ENCODE assay signal across 18 cellular contexts in the genomic region with DNA sequence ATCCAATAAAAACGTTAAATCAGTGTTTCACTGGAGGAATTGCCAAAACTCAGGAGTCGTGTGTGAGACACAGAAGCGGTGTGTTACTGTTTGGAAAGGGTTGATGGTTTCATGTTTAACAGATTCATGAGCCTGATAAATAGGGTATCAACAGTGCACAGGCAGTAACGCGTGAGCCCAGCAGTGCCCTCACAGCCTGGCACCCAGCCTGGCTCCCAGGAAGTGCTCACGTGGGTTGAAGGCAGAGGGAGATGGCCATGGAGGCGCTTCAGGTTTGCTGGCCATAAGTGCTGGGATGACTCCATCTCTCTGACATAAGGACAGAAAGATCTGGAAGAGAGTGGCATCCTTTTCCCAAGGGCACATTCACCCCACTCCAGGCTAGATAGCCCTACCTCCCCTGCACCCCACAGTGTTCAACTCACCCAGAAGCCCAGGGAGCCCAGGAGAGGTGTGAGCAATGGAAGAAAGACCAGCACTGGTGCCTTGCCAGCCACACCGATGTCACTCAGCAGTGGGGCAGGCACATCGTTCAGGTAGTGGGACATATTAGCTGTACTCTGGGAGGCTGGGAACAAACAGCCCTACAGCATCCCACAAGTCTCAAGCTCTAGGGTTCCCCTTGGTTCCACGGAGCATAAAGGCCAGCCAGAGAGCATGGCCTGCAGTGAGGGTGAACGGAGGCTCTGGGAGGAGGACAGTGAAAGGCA.
DNase-seq lines count a peak whose midpoint lies in the region; ATAC-seq and TF ChIP-seq lines count a peak whose summit lies in the region.
"Had no signal": no experiment of that assay in that cellular context is flagged by ENCODE, and none has a peak within 500 bp of the region (broad histone marks: within the 10 kb centered on the region; RNA-seq: fewer than 3 reads in every experiment).

No MANE protein-coding gene starts in this region.

- no peaks in the 10 kb centered on the region for H3K36me3 ChIP-seq in osteoblast (ENCODE audit: insufficient read depth, low read length)
- H3K36me3 ChIP-seq in adrenal gland (replicated peaks in 1 of 2) = no peaks in the 10 kb centered on the region
- H3K36me3 ChIP-seq: SJCRH30 had no signal

- 56 to 80% (median 73%) methylated on average over 9 to 11 of the region's 11 CpGs for WGBS in adrenal gland, 4 donors

- no peaks in the 10 kb centered on the region for H4K20me1 ChIP-seq in osteoblast (ENCODE audit: insufficient read depth, low read length)

- CTCF ChIA-PET in AG04450 (lab: Charles Lee) = interaction anchor here (1.0 kb wide), 2 partner anchors 38 to 172 kb away, joined by 3 to 4 read pairs; no protein-coding TSS in a partner anchor

- H3K27me3 ChIP-seq in AG04450 (ENCODE audit: control insufficient read depth, insufficient read depth, low read length) (peaks cover 2% of the 10 kb centered on the region), foreskin keratinocyte (no peaks in the 10 kb centered on the region), osteoblast (ENCODE audit: insufficient read depth, low read length) (no peaks in the 10 kb centered on the region), adrenal gland (no peaks in the 10 kb centered on the region)
- H3K27me3 ChIP-seq: SJCRH30 had no signal

- no peak overlapping the region for H2AFZ ChIP-seq in osteoblast (ENCODE audit: low read length)

- TF ChIP-seq POLR2A in adrenal gland (IDR thresholded peaks at IDR 0.05) = no peak

- no peaks in the 10 kb centered on the region for H3K79me2 ChIP-seq in osteoblast (ENCODE audit: insufficient read depth, low read length)

- H3K4me2 ChIP-seq in osteoblast (ENCODE audit: insufficient read depth, low read length) = no peak overlapping the region

- H3K4me1 ChIP-seq in foreskin keratinocyte (no peaks in the 10 kb centered on the region), osteoblast (ENCODE audit: insufficient read depth, low read length) (peaks cover 1% of the 10 kb centered on the region), adrenal gland (replicated peaks in 1 of 2) (peaks cover 0 to 5% of the 10 kb centered on the region in 2 donors)
- H3K4me1 ChIP-seq: SJCRH30 had no signal

- POLR2A ChIA-PET in AG04450 (lab: Yijun Ruan, JAX) = interaction anchor here (0.6 kb wide), 1 partner anchor 13 kb away, joined by 4 read pairs; no protein-coding TSS in a partner anchor

- peak; percentile 6 for ATAC-seq in foreskin keratinocyte
- ATAC-seq: Panc1 had no signal

- no peak for TF ChIP-seq CTCF in AG04450 (IDR thresholded peaks at IDR 0.05; ENCODE audit: low read depth, low read length)
- no peak for TF ChIP-seq CTCF in foreskin keratinocyte (conservative IDR thresholded peaks at IDR 0.05)
- no peak for TF ChIP-seq CTCF in osteoblast (IDR thresholded peaks at IDR 0.05; ENCODE audit: extremely low read depth, low read depth, low read length)
- no peak for TF ChIP-seq CTCF in adrenal gland (IDR thresholded peaks at IDR 0.05)

- DNase-seq in AG04450 (ENCODE audit: low read depth, low spot score) (no peak), NCI-H69 (lab: John Stamatoyannopoulos, UW) (peak; percentile 12), foreskin keratinocyte (no peak), osteoblast (ENCODE audit: insufficient read length, low spot score, missing footprints) (peak; percentile 31), KG1 (lab: John Stamatoyannopoulos, UW) (no peak), adrenal gland (no peak), NCI-H1048 (lab: John Stamatoyannopoulos, UW) (no peak)
- DNase-seq: CD4-positive, CD25-positive, alpha-beta regulatory T cell; EL; GF-D8; Karpas-422; NCI-H1417 treated with DMSO at 0.1 percent for 48 hours; NCI-H187; NCI-H2107; NCI-H446 treated with DMSO at 0.1 percent for 48 hours; NCI-H526 treated with DMSO at 0.1 percent for 48 hours; SJCRH30 had no signal

- intact Hi-C loops in adrenal gland (cut with DNase I) = loop anchor here in 1 of 2 donors (5.0 kb wide), 1 partner anchor 61 kb away; no protein-coding TSS in a partner anchor

- H3K9me3 ChIP-seq in AG04450 (ENCODE audit: control insufficient read depth, insufficient read depth, low read length) (no peaks in the 10 kb centered on the region; the same call in 1 of the 2 replicates), osteoblast (ENCODE audit: low read depth, low read length) (no peaks in the 10 kb centered on the region), adrenal gland (replicated peaks in 1 of 3) (no peaks in the 10 kb centered on the region)
- H3K9me3 ChIP-seq: SJCRH30 had no signal

- H3K4me3 ChIP-seq in AG04450 (ENCODE audit: low read depth, low read length) (no peak overlapping the region), osteoblast (ENCODE audit: insufficient read depth, low read length) (no peak overlapping the region), adrenal gland (no peak overlapping the region)
- H3K4me3 ChIP-seq: SJCRH30 had no signal

- H3K27ac ChIP-seq in AG04450 (ENCODE audit: low read depth, low read length) (peak overlapping the region; percentile 11), foreskin keratinocyte (no peak overlapping the region), osteoblast (ENCODE audit: low read depth, low read length) (no peak overlapping the region), adrenal gland (no peak overlapping the region)
- H3K27ac ChIP-seq: SJCRH30 had no signal

Comparison
In these comparisons a context has a peak if more than half of its experiments do, and no peak if none do; other contexts are left out.
1. DNase-seq: peak in NCI-H69 (single experiment) and osteoblast (single experiment); none in AG04450 (single experiment), foreskin keratinocyte (0 of 2), KG1 (single experiment), adrenal gland (0 of 7) and NCI-H1048 (single experiment).